In the genomic region with DNA sequence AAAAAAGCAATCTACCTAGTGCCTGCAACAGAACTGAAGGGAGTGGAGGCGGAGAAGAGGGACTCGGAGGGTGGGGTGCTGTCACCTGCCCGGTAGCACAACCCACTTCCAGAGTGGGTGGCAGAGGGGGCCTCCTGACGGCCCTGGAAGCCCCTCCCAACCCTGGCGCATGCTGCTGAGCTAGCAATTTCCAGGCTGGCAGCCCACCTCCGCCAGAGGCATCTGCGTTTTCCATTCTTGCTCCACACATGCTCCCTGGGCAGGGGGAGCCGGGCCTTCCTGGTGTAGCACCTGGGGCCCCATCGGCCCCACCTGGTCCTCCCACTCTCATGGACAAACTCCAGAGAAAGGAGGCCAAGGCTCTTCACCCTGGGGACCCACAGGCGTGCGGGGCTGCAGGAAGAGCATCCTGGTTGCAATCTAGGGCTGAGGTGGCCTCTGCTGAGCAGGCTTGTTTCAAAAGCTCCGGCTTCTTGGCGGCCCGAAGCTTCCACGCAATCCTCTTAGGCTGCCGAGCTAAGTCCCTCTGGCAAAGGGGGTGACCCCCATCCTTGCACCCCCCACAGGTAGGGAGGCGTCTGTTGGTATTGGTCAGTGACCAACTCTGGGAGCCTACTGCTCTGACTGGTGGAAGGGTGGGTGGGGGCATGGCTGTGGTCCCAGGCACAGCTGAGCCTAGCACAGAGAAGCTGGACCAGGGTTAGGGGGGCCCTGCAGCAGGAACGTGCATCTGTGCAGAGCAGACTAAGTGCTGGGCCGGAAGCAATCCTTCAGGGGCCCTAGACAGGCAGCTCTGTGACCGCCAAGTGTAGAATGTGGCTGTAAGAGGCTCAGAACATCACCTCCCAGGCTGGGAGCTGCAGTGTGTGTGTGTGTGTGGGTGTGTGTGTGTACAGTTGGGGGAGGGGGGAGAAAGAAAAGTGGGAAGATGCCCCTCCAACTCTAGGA, we compare ENCODE assay signal across 8 cellular contexts. TPM values are rescaled to one million over a fixed set of nuclear protein-coding genes. Genes with fewer than 3 reads are reported as not detected.
DNase-seq lines count a peak whose midpoint lies in the region; ATAC-seq and TF ChIP-seq lines count a peak whose summit lies in the region.

No MANE protein-coding gene starts in this region.

- no peaks in the 10 kb centered on the region for H3K9me3 ChIP-seq in Panc1 (ENCODE audit: control insufficient read depth, insufficient read depth, low read depth, low read length)

- peak overlapping the region; percentile 85 to 87 for H3K4me3 Mint-ChIP-seq in effector memory CD8-positive, alpha-beta T cell

- BruUV-seq in Panc1 (replicated peaks; lab: Mats Ljungman, UMichigan), result TSS peak; percentile 28

- no peaks in the 10 kb centered on the region for H3K9me3 Mint-ChIP-seq in effector memory CD8-positive, alpha-beta T cell

- H3K36me3 Mint-ChIP-seq in effector memory CD8-positive, alpha-beta T cell (ENCODE audit: insufficient read depth), result peaks cover 8% of the 10 kb centered on the region

- in situ Hi-C loops in Panc1 (cut with HindIII; ENCODE audit: low pct_unique_long_range_greater_than_20kb, low sequenced_read_pairs), result no loop called here

- H3K4me1 ChIP-seq in Panc1 (ENCODE audit: control insufficient read depth, insufficient read depth, low read length), result peaks cover 7% of the 10 kb centered on the region

- H3K27ac Mint-ChIP-seq in effector memory CD8-positive, alpha-beta T cell, result no peak overlapping the region

- H3K27me3 Mint-ChIP-seq in effector memory CD8-positive, alpha-beta T cell, result peaks cover 0 to 10% of the 10 kb centered on the region in 2 donors

- no peaks in the 10 kb centered on the region; the same call in 1 of the 2 replicates for H3K36me3 ChIP-seq in Panc1 (ENCODE audit: control insufficient read depth, insufficient read depth, low read length)

- intact Hi-C loops in Panc1 (cut with micrococcal nuclease; ENCODE audit: unreplicated experiment), result loop anchor here (5.0 kb wide), 1 partner anchor 84 kb away; no protein-coding TSS in a partner anchor

- CTCF ChIA-PET in Panc1 (lab: Charles Lee), result no interaction called here

- no peaks in the 10 kb centered on the region for H3K27me3 ChIP-seq in Panc1 (ENCODE audit: control insufficient read depth, insufficient read depth, low read length)

- POLR2A ChIA-PET in Panc1 (lab: Charles Lee), result no interaction called here

- no peak overlapping the region for H3K27ac ChIP-seq in Panc1 (ENCODE audit: low read length)

- no peak for TF ChIP-seq CTCF in Panc1 (IDR thresholded peaks at IDR 0.05)

- peak overlapping the region in 1 of 2 experiments; percentile 53; a peak in 1 of 4 replicates for H3K4me3 ChIP-seq in Panc1 (ENCODE audit: low read depth in 2 of 2, low read length in 2 of 2)

- H3K4me1 Mint-ChIP-seq in effector memory CD8-positive, alpha-beta T cell (ENCODE audit: low read depth in 2 of 2), result peaks cover 25 to 46% of the 10 kb centered on the region in 2 donors

- ATAC-seq in Panc1, result no peak
- no peak for ATAC-seq in effector memory CD8-positive, alpha-beta T cell (replicated peaks)

- peak; percentile 40 for DNase-seq in DMS79 (lab: John Stamatoyannopoulos, UW)
- DNase-seq in Panc1 (ENCODE audit: low read depth, low spot score), result no peak
- DNase-seq in effector memory CD8-positive, alpha-beta T cell, result no peak
- DNase-seq in mucosa of gallbladder (ENCODE audit: low spot score), result peak; percentile 13
- no peak for DNase-seq in NCI-H748 (lab: John Stamatoyannopoulos, UW; ENCODE audit: unreplicated experiment)
- no peak for DNase-seq in NCI-H1694 (lab: John Stamatoyannopoulos, UW)
- DNase-seq in SHP77 treated with DMSO at 0.1 percent for 48 hours (lab: John Stamatoyannopoulos, UW), result no peak
- no peak for DNase-seq in NCI-H2171 treated with DMSO at 0.1 percent for 48 hours (lab: John Stamatoyannopoulos, UW)

RNA-seq across cellular contexts. Expression of gene HS6ST1, which starts 2.6 kb away (rescaled TPM):
- total RNA-seq in Panc1 (2021; ENCODE audit: unreplicated experiment) (22.0 TPM), mucosa of gallbladder (90.1 TPM)
- polyA plus RNA-seq in Panc1 (2012; ENCODE audit: insufficient read length), result 22.0 TPM

Comparison
In these comparisons a context has a peak if more than half of its experiments do, and no peak if none do; other contexts are left out.
1. DNase-seq: peak in DMS79 (single experiment) and mucosa of gallbladder (single experiment); none in Panc1 (single experiment), effector memory CD8-positive, alpha-beta T cell (0 of 3), NCI-H748 (single experiment), NCI-H1694 (single experiment), SHP77 treated with DMSO at 0.1 percent for 48 hours (single experiment) and NCI-H2171 treated with DMSO at 0.1 percent for 48 hours (single experiment).